In the genomic region with DNA sequence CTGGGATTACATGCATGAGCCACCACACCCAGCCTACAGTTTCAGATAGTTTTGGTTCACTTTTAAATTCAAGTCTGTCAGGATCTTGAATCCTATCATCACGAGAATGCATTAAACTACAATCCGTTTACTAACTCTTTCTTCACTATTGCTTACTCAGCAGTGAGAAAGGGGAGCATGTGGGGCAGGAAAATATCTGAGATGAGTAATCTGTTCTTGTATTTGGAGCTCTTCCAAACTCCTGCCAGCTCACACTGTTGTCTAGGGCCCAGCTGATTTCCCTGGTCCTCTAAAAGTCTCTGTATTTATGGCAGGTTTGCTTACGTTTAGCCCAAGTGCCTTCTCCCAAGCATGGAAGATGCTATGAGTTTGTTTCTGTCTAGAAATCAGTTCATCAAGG, we compare ENCODE assay signal across 16 cellular contexts.
A peak's percentile ranks its signal among the peaks of the same experiment; 100 is the strongest.
DNase-seq lines count a peak whose midpoint lies in the region; ATAC-seq and TF ChIP-seq lines count a peak whose summit lies in the region.
"Had no signal": no experiment of that assay in that cellular context is flagged by ENCODE, and none has a peak within 500 bp of the region (broad histone marks: within the 10 kb centered on the region; RNA-seq: fewer than 3 reads in every experiment).

No MANE protein-coding gene starts in this region.

- H3K9me3 ChIP-seq in adipocyte (ENCODE audit: control insufficient read depth, low read length) (peaks cover 20% of the 10 kb centered on the region), lower lobe of right lung (no peaks in the 10 kb centered on the region)

- DNase-seq in HS-5 (ENCODE audit: low read depth) (peak; percentile 49), adipocyte (ENCODE audit: low read depth) (peak; percentile 49), fibroblast of peridontal ligament (ENCODE audit: extremely low read depth) (peak; percentile 45), skeletal muscle cell (ENCODE audit: low read depth) (peak; percentile 66), lower lobe of right lung (no peak), GM03348 (ENCODE audit: low spot score) (no peak), coronary artery (ENCODE audit: low spot score) (no peak)
- DNase-seq: Caco-2, head of caudate nucleus, NCI-H1694 treated with DMSO at 0.1 percent for 48 hours, NCI-H82, spleen had no signal

- intact Hi-C loops in lower lobe of right lung (cut with DNase I) = no loop called here

- no peak overlapping the region for H3K9ac ChIP-seq in adipocyte (ENCODE audit: low read length)

- TF ChIP-seq CTCF in lower lobe of right lung (IDR thresholded peaks at IDR 0.05) = no peak
- TF ChIP-seq CTCF in coronary artery (IDR thresholded peaks at IDR 0.05) = no peak

- H3K36me3 ChIP-seq in adipocyte (ENCODE audit: control insufficient read depth, insufficient read depth, low read length, severe bottlenecking) = no peaks in the 10 kb centered on the region
- H3K36me3 ChIP-seq in lower lobe of right lung = no peaks in the 10 kb centered on the region
- H3K36me3 ChIP-seq: spleen, thoracic aorta had no signal

- H3K4me1 ChIP-seq in adipocyte (ENCODE audit: control insufficient read depth, insufficient read depth, low read length) (peaks cover 18% of the 10 kb centered on the region), lower lobe of right lung (no peaks in the 10 kb centered on the region)
- H3K4me1 ChIP-seq: Caco-2, spleen had no signal

- H3K27ac ChIP-seq in lower lobe of right lung (no peak overlapping the region), coronary artery (no peak overlapping the region)
- H3K27ac ChIP-seq: spleen, thoracic aorta, VCaP had no signal

- no peak overlapping the region for H3K4me3 ChIP-seq in adipocyte (ENCODE audit: low read length)
- no peak overlapping the region for H3K4me3 ChIP-seq in skeletal muscle cell (ENCODE audit: low read depth, low read length)
- H3K4me3 ChIP-seq in lower lobe of right lung = no peak overlapping the region
- H3K4me3 ChIP-seq in coronary artery = no peak overlapping the region
- H3K4me3 ChIP-seq: spleen, thoracic aorta had no signal

- ATAC-seq in GM18858 (IDR thresholded peaks at IDR 0.05; ENCODE audit: unreplicated experiment) = no peak
- ATAC-seq in lower lobe of right lung = no peak
- ATAC-seq: left lobe of liver had no signal

- H3K27me3 ChIP-seq in adipocyte (replicated peaks; ENCODE audit: control insufficient read depth, insufficient read depth, low read length) (no peaks in the 10 kb centered on the region), lower lobe of right lung (ENCODE audit: low read depth) (no peaks in the 10 kb centered on the region)

Comparison
In these comparisons a context has a peak if more than half of its experiments do, and no peak if none do; other contexts are left out.
1. DNase-seq: peak in HS-5 (single experiment), adipocyte (single experiment), fibroblast of peridontal ligament (single experiment) and skeletal muscle cell (single experiment); none in lower lobe of right lung (single experiment), GM03348 (single experiment) and coronary artery (single experiment).